In the genomic region with DNA sequence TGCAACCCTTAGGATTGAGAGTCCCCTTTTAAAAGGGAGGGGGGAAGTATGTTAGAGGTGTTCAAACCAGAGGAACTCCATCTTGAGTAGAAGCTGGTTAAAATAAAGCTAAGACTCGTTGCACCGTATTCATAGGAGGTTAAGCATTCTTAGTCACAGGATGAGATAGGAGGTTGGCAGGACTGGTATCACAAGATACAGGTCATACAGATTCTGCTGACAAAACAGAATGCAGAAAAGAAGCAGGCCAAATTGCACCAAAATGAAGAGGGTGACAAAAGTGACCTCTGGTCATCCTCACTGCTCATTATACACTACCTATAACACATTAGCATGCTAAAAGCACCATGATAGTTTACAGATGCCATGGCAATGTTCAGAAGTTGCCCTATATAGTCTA, we compare ENCODE assay signal across 1 cellular context.
TF ChIP-seq lines count a peak whose summit lies in the region.

No MANE protein-coding gene starts in this region.

TF ChIP-seq in K562, 482 proteins besides CTCF, POLR2A, EP300 and RAD21 (continued from another document):
- TF ChIP-seq, protein P1, sequence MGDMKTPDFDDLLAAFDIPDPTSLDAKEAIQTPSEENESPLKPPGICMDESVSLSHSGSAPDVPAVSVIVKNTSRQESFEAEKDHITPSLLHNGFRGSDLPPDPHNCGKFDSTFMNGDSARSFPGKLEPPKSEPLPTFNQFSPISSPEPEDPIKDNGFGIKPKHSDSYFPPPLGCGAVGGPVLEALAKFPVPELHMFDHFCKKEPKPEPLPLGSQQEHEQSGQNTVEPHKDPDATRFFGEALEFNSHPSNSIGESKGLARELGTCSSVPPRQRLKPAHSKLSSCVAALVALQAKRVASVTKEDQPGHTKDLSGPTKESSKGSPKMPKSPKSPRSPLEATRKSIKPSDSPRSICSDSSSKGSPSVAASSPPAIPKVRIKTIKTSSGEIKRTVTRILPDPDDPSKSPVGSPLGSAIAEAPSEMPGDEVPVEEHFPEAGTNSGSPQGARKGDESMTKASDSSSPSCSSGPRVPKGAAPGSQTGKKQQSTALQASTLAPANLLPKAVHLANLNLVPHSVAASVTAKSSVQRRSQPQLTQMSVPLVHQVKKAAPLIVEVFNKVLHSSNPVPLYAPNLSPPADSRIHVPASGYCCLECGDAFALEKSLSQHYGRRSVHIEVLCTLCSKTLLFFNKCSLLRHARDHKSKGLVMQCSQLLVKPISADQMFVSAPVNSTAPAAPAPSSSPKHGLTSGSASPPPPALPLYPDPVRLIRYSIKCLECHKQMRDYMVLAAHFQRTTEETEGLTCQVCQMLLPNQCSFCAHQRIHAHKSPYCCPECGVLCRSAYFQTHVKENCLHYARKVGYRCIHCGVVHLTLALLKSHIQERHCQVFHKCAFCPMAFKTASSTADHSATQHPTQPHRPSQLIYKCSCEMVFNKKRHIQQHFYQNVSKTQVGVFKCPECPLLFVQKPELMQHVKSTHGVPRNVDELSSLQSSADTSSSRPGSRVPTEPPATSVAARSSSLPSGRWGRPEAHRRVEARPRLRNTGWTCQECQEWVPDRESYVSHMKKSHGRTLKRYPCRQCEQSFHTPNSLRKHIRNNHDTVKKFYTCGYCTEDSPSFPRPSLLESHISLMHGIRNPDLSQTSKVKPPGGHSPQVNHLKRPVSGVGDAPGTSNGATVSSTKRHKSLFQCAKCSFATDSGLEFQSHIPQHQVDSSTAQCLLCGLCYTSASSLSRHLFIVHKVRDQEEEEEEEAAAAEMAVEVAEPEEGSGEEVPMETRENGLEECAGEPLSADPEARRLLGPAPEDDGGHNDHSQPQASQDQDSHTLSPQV (IDR thresholded peaks at IDR 0.05): peak; percentile 62; the same call in 1 of the 2 replicates
- TF ChIP-seq, protein P2, sequence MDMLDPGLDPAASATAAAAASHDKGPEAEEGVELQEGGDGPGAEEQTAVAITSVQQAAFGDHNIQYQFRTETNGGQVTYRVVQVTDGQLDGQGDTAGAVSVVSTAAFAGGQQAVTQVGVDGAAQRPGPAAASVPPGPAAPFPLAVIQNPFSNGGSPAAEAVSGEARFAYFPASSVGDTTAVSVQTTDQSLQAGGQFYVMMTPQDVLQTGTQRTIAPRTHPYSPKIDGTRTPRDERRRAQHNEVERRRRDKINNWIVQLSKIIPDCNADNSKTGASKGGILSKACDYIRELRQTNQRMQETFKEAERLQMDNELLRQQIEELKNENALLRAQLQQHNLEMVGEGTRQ (CRISPR knock-in tag; IDR thresholded peaks at IDR 0.05): no peak
- TF ChIP-seq, protein P3, sequence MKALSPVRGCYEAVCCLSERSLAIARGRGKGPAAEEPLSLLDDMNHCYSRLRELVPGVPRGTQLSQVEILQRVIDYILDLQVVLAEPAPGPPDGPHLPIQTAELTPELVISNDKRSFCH (CRISPR knock-in tag; IDR thresholded peaks at IDR 0.05): no peak
- TF ChIP-seq, protein P3 (tag; IDR thresholded peaks at IDR 0.05): peak; percentile 73; the same call in 1 of the 2 replicates
- no peak for TF ChIP-seq ELF1 (tag; IDR thresholded peaks at IDR 0.05)
- peak; percentile 82 for TF ChIP-seq ZNF316 (IDR thresholded peaks at IDR 0.05)
- TF ChIP-seq PTRF (tag; IDR thresholded peaks at IDR 0.05): 0 out of 2 replicates have a peak, but pooled peaks have one; percentile 40
- peak; percentile 57 for TF ChIP-seq C11orf30 (IDR thresholded peaks at IDR 0.05; ENCODE audit: low read depth)
- TF ChIP-seq, protein P4, sequence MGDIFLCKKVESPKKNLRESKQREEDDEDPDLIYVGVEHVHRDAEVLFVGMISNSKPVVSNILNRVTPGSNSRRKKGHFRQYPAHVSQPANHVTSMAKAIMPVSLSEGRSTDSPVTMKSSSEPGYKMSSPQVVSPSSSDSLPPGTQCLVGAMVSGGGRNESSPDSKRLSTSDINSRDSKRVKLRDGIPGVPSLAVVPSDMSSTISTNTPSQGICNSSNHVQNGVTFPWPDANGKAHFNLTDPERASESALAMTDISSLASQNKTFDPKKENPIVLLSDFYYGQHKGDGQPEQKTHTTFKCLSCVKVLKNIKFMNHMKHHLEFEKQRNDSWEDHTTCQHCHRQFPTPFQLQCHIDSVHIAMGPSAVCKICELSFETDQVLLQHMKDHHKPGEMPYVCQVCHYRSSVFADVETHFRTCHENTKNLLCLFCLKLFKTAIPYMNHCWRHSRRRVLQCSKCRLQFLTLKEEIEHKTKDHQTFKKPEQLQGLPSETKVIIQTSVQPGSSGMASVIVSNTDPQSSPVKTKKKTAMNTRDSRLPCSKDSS (IDR thresholded peaks at IDR 0.05; ENCODE audit: low read depth, partially characterized antibody): peak; percentile 58
- TF ChIP-seq TRIM28 (IDR thresholded peaks at IDR 0.05): peak; percentile 87; the same call in 1 of the 2 replicates
